20 cellular contexts compared by ENCODE assay signal in the genomic region with DNA sequence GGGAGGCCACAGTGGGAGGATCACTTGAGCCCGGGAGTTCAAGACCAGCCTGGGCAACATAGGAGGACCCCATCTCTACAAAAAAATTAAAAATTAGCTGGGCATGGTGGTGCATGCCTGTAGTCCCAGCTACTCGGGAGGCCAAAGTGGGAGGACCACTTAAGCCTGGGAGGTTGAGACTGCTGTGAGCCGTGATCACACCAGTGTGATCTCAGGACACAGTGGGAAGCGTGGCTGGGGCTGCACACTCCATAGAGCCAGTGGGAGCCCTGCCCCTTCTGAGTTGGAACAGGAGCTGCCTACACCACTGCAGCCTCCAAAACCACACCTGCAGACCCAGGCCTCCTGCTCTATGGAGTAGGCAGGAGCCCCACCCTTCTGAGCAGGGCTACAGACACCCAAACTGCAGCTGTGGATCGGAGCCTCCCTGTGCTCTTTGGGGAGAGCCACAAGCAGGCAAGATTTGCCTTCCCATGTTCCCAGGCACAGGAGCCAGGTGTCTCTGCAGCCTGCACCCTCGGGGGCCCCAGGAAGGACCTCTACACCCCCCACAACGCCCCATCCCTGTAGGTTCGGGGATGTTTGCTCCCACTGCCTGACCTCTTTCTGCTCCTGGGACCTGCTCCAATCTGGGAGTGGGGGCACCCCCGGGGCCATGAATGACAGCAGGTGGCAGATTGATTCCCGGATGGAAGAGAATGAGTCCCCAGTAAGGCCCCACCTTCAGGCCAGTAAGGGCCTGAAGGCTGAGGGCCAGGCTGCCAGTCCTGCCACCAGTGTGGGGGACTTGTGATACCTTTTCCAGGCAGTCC.
DNase-seq lines count a peak whose midpoint lies in the region; ATAC-seq lines count a peak whose summit lies in the region.
"Had no signal": no experiment of that assay in that cellular context is flagged by ENCODE, and none has a peak within 500 bp of the region (broad histone marks: within the 10 kb centered on the region; RNA-seq: fewer than 3 reads in every experiment).

No MANE protein-coding gene starts in this region.

- no peak overlapping the region for H3K27ac ChIP-seq in effector memory CD4-positive, alpha-beta T cell (ENCODE audit: insufficient read depth, low read length, poor library complexity, severe bottlenecking)
- H3K27ac ChIP-seq: 22Rv1, BLaER1 had no signal

- H3K27ac Mint-ChIP-seq in stimulated activated effector memory CD8-positive, alpha-beta T cell treated with anti-CD3 and anti-CD28 coated beads, Interleukin-12 subunit alpha, Interleukin-12 subunit beta, amount 100 ng/mL, for 72 hours: no peak overlapping the region
- H3K27ac Mint-ChIP-seq: B cell; CD4-positive, alpha-beta T cell; CD8-positive, alpha-beta memory T cell; GM23338; HFFc6 had no signal

- peaks cover 3% of the 10 kb centered on the region for H3K9me3 ChIP-seq in effector memory CD4-positive, alpha-beta T cell (ENCODE audit: control insufficient read depth, low read length)
- H3K9me3 ChIP-seq: HAP-1 had no signal

- ATAC-seq in stimulated activated effector memory CD8-positive, alpha-beta T cell treated with anti-CD3 and anti-CD28 coated beads, Interleukin-12 subunit alpha, Interleukin-12 subunit beta, amount 100 ng/mL, for 72 hours: peak; percentile 36
- ATAC-seq: GM23338 had no signal

- H3K4me1 ChIP-seq in effector memory CD4-positive, alpha-beta T cell (ENCODE audit: control insufficient read depth, insufficient read depth, low read length, poor library complexity, severe bottlenecking): no peaks in the 10 kb centered on the region
- H3K4me1 ChIP-seq: BLaER1, HAP-1 had no signal

- no peaks in the 10 kb centered on the region for H3K9me3 Mint-ChIP-seq in stimulated activated effector memory CD8-positive, alpha-beta T cell treated with anti-CD3 and anti-CD28 coated beads, Interleukin-12 subunit alpha, Interleukin-12 subunit beta, amount 100 ng/mL, for 72 hours

- no peak overlapping the region for H3K4me3 Mint-ChIP-seq in stimulated activated effector memory CD8-positive, alpha-beta T cell treated with anti-CD3 and anti-CD28 coated beads, Interleukin-12 subunit alpha, Interleukin-12 subunit beta, amount 100 ng/mL, for 72 hours
- H3K4me3 Mint-ChIP-seq: B cell; CD14-positive monocyte; CD4-positive, alpha-beta T cell; CD8-positive, alpha-beta memory T cell; GM23338; HFFc6 had no signal

- H3K4me1 Mint-ChIP-seq in stimulated activated effector memory CD8-positive, alpha-beta T cell treated with anti-CD3 and anti-CD28 coated beads, Interleukin-12 subunit alpha, Interleukin-12 subunit beta, amount 100 ng/mL, for 72 hours: no peaks in the 10 kb centered on the region
- H3K4me1 Mint-ChIP-seq: B cell; CD14-positive monocyte; CD8-positive, alpha-beta memory T cell; GM23338 had no signal

- H3K4me3 ChIP-seq in effector memory CD4-positive, alpha-beta T cell (ENCODE audit: insufficient read depth, low read depth, low read length, poor library complexity, severe bottlenecking): no peak overlapping the region
- H3K4me3 ChIP-seq: BLaER1, GM23338, HAP-1 had no signal

- intact Hi-C loops in posterior vena cava (cut with DNase I): no loop called here

- no peaks in the 10 kb centered on the region for H3K27me3 ChIP-seq in effector memory CD4-positive, alpha-beta T cell (replicated peaks; ENCODE audit: control insufficient read depth, insufficient read depth, low read length, poor library complexity, severe bottlenecking)
- H3K27me3 ChIP-seq: BLaER1 had no signal

- no peaks in the 10 kb centered on the region for H3K36me3 ChIP-seq in effector memory CD4-positive, alpha-beta T cell (ENCODE audit: control insufficient read depth, insufficient read depth, low read length)
- H3K36me3 ChIP-seq: BLaER1, HAP-1 had no signal

- no peaks in the 10 kb centered on the region for H3K36me3 Mint-ChIP-seq in stimulated activated effector memory CD8-positive, alpha-beta T cell treated with anti-CD3 and anti-CD28 coated beads, Interleukin-12 subunit alpha, Interleukin-12 subunit beta, amount 100 ng/mL, for 72 hours
- H3K36me3 Mint-ChIP-seq: CD14-positive monocyte; CD8-positive, alpha-beta memory T cell had no signal

- DNase-seq in activated CD8-positive, alpha-beta memory T cell treated with anti-CD3 and anti-CD28 coated beads, Interleukin-2, amount 50 U/mL, for 48 hours: peak; percentile 6
- no peak for DNase-seq in activated CD8-positive, alpha-beta memory T cell treated with anti-CD3 and anti-CD28 coated beads, Interleukin-2, amount 50 U/mL, for 4 hours
- peak; percentile 51 for DNase-seq in islet precursor cell
- DNase-seq in posterior vena cava (ENCODE audit: low spot score): peak; percentile 67
- DNase-seq in stimulated activated effector memory CD8-positive, alpha-beta T cell treated with anti-CD3 and anti-CD28 coated beads, Interleukin-12 subunit alpha, Interleukin-12 subunit beta, amount 100 ng/mL, for 72 hours (ENCODE audit: low spot score in 2 of 2): no peak
- no peak for DNase-seq in NCI-H446 treated with DMSO at 0.1 percent for 48 hours (lab: John Stamatoyannopoulos, UW)
- no peak for DNase-seq in effector memory CD4-positive, alpha-beta T cell
- no peak for DNase-seq in NCI-H146 (lab: John Stamatoyannopoulos, UW)
- DNase-seq: CD4-positive, alpha-beta T cell; CD8-positive, alpha-beta memory T cell; DMS 273 treated with DMSO at 0.1 percent for 48 hours; DMS79 treated with DMSO at 0.1 percent for 48 hours; GF-D8; HFFc6 had no signal

Comparison
In these comparisons a context has a peak if more than half of its experiments do, and no peak if none do; other contexts are left out.
1. DNase-seq: peak in activated CD8-positive, alpha-beta memory T cell treated with anti-CD3 and anti-CD28 coated beads, Interleukin-2, amount 50 U/mL, for 48 hours (single experiment), islet precursor cell (single experiment) and posterior vena cava (single experiment); none in activated CD8-positive, alpha-beta memory T cell treated with anti-CD3 and anti-CD28 coated beads, Interleukin-2, amount 50 U/mL, for 4 hours (single experiment), stimulated activated effector memory CD8-positive, alpha-beta T cell treated with anti-CD3 and anti-CD28 coated beads, Interleukin-12 subunit alpha, Interleukin-12 subunit beta, amount 100 ng/mL, for 72 hours (0 of 2), NCI-H446 treated with DMSO at 0.1 percent for 48 hours (single experiment), effector memory CD4-positive, alpha-beta T cell (0 of 3) and NCI-H146 (single experiment).